In genomic region chr9:91361294-91362201, GRCh38 we compare ENCODE assay signal across 8 cellular contexts. TPM values are rescaled to one million over a fixed set of nuclear protein-coding genes. Genes with fewer than 3 reads are reported as not detected.
DNase-seq lines count a peak whose midpoint lies in the region; ATAC-seq and TF ChIP-seq lines count a peak whose summit lies in the region.

AUH (minus strand) TSS chr9:91361918; CDS start chr9:91361889, 29 bp downstream.

- no peaks in the 10 kb centered on the region; the same call in 1 of the 2 replicates for H4K20me1 ChIP-seq in DND-41 (ENCODE audit: insufficient read depth, low read length)

- peaks cover 26% of the 10 kb centered on the region for H3K4me1 ChIP-seq in DND-41 (ENCODE audit: insufficient read depth, low read length)
- peaks cover 11% of the 10 kb centered on the region for H3K4me1 ChIP-seq in SJSA1 (replicated peaks)
- H3K4me1 ChIP-seq in foreskin keratinocyte, result peaks cover 13% of the 10 kb centered on the region
- peaks cover 13% of the 10 kb centered on the region for H3K4me1 ChIP-seq in neuron (ENCODE audit: insufficient read depth, low read length)

- H3K4me2 ChIP-seq in DND-41 (ENCODE audit: insufficient read depth, low read length), result peak within 1 kb of the TSS; percentile 90

- DNase-seq in DND-41, result peak; percentile 80
- peak; percentile 77 for DNase-seq in HuH-7.5 (ENCODE audit: low spot score)
- peak; percentile 51 to 75 for DNase-seq in SJSA1 (ENCODE audit: low read depth in 1 of 2, low spot score in 2 of 2)
- DNase-seq in activated gamma-delta T cell treated with anti-CD3 and anti-CD28 coated beads, Interleukin-2, amount 50 U/mL, for 16 hours (ENCODE audit: low read depth), result peak; percentile 79
- peak in 1 of 2 donors; percentile 44 for DNase-seq in foreskin keratinocyte
- DNase-seq in stromal cell of bone marrow (ENCODE audit: low read depth), result peak; percentile 48

- ATAC-seq in DND-41 (ENCODE audit: insufficient read depth, low read depth), result peak; percentile 92
- ATAC-seq in GM21526 (IDR thresholded peaks at IDR 0.05; ENCODE audit: low FRiP score, unreplicated experiment), result peak; percentile 72
- peak; percentile 91 for ATAC-seq in foreskin keratinocyte

- H3K4me3 ChIP-seq in DND-41 (ENCODE audit: low read depth in 1 of 2, low read length in 2 of 2) (peak within 1 kb of the TSS; percentile 86 to 98), SJSA1 (peak within 1 kb of the TSS; percentile 98), neuron (ENCODE audit: low read length) (peak within 1 kb of the TSS; percentile 64)

- H3K9me3 ChIP-seq in DND-41 (ENCODE audit: insufficient read depth, low read length, severe bottlenecking), result no peaks in the 10 kb centered on the region
- H3K9me3 ChIP-seq in SJSA1 (replicated peaks), result no peaks in the 10 kb centered on the region
- no peaks in the 10 kb centered on the region for H3K9me3 ChIP-seq in neuron (ENCODE audit: low read length)

- peak within 1 kb of the TSS; percentile 77 for H3K27ac ChIP-seq in DND-41 (ENCODE audit: low read length)
- H3K27ac ChIP-seq in SJSA1, result peak within 1 kb of the TSS; percentile 53
- peak within 1 kb of the TSS; percentile 87 for H3K27ac ChIP-seq in foreskin keratinocyte

- H3K36me3 ChIP-seq in DND-41 (ENCODE audit: insufficient read depth, low read length) (no peaks in the 10 kb centered on the region; the same call in 1 of the 2 replicates), SJSA1 (peaks cover 4% of the 10 kb centered on the region), neuron (ENCODE audit: insufficient read depth, low read length) (no peaks in the 10 kb centered on the region)

- H3K79me2 ChIP-seq in DND-41 (ENCODE audit: insufficient read depth, low read length), result peaks cover 37% of the 10 kb centered on the region

- H3K27me3 ChIP-seq in DND-41 (ENCODE audit: insufficient read depth, low read length, poor library complexity), result no peaks in the 10 kb centered on the region
- no peaks in the 10 kb centered on the region for H3K27me3 ChIP-seq in SJSA1 (replicated peaks)
- H3K27me3 ChIP-seq in foreskin keratinocyte, result no peaks in the 10 kb centered on the region
- H3K27me3 ChIP-seq in neuron (ENCODE audit: insufficient read depth, low read length), result no peaks in the 10 kb centered on the region

- peak within 1 kb of the TSS; percentile 91 for H3K9ac ChIP-seq in DND-41 (ENCODE audit: low read depth, low read length)

- H2AFZ ChIP-seq in DND-41 (ENCODE audit: low read depth, low read length) (peak within 1 kb of the TSS; percentile 98), neuron (ENCODE audit: low read depth, low read length) (peak within 1 kb of the TSS; percentile 85)

- TF ChIP-seq CTCF in DND-41 (IDR thresholded peaks at IDR 0.05; ENCODE audit: borderline replicate concordance, extremely low read depth, low read length, poor library complexity, severe bottlenecking), result no peak
- peak; percentile 26 for TF ChIP-seq CTCF in foreskin keratinocyte (conservative IDR thresholded peaks at IDR 0.05)

RNA-seq across cellular contexts. Expression of gene AUH, which starts in this region (rescaled TPM):
- 15.3 and 20.7 TPM in 2 replicates for total RNA-seq in SJSA1 (2014; rRNA removed; shearing (Covaris generic))
- total RNA-seq in foreskin keratinocyte, result 7.8 and 8.1 TPM in 2 replicates
- polyA plus RNA-seq in foreskin keratinocyte, result 5.3 and 5.8 TPM in 2 replicates
